Comparison of ENCODE assay signal across 1 cellular context in the genomic region with DNA sequence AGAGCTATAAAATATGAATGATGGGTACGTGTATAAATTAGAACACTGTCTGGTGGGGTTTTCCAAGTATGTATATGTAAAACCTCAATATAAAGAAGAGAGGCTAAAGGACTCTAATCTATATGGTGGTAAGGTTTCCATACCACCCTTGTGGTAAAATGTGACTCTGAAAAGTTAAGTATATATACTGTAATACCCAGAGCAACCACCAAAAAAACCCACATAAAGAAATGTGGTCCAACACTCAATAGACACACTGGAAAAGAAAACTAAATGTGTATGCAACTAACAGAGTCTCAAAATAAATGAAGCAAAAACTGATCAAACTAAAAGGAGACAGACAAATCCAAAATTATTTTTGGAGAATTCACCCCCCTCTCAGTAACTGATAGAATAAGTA.
TF ChIP-seq lines count a peak whose summit lies in the region.

No MANE protein-coding gene starts in this region.

TF ChIP-seq in GM23338, 12 proteins besides CTCF, POLR2A, EP300 and RAD21 (continued from another document):
- TF ChIP-seq, protein P1, sequence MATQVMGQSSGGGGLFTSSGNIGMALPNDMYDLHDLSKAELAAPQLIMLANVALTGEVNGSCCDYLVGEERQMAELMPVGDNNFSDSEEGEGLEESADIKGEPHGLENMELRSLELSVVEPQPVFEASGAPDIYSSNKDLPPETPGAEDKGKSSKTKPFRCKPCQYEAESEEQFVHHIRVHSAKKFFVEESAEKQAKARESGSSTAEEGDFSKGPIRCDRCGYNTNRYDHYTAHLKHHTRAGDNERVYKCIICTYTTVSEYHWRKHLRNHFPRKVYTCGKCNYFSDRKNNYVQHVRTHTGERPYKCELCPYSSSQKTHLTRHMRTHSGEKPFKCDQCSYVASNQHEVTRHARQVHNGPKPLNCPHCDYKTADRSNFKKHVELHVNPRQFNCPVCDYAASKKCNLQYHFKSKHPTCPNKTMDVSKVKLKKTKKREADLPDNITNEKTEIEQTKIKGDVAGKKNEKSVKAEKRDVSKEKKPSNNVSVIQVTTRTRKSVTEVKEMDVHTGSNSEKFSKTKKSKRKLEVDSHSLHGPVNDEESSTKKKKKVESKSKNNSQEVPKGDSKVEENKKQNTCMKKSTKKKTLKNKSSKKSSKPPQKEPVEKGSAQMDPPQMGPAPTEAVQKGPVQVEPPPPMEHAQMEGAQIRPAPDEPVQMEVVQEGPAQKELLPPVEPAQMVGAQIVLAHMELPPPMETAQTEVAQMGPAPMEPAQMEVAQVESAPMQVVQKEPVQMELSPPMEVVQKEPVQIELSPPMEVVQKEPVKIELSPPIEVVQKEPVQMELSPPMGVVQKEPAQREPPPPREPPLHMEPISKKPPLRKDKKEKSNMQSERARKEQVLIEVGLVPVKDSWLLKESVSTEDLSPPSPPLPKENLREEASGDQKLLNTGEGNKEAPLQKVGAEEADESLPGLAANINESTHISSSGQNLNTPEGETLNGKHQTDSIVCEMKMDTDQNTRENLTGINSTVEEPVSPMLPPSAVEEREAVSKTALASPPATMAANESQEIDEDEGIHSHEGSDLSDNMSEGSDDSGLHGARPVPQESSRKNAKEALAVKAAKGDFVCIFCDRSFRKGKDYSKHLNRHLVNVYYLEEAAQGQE (IDR thresholded peaks at IDR 0.05; ENCODE audit: unreplicated experiment) = no peak
- TF ChIP-seq ZNF331 (CRISPR knock-in tag; IDR thresholded peaks at IDR 0.05; ENCODE audit: low read depth) (no peak), JUNB (IDR thresholded peaks at IDR 0.05; ENCODE audit: unreplicated experiment) (no peak), NANOG (IDR thresholded peaks at IDR 0.05; ENCODE audit: borderline replicate concordance) (no peak)
- TF ChIP-seq, protein P2, sequence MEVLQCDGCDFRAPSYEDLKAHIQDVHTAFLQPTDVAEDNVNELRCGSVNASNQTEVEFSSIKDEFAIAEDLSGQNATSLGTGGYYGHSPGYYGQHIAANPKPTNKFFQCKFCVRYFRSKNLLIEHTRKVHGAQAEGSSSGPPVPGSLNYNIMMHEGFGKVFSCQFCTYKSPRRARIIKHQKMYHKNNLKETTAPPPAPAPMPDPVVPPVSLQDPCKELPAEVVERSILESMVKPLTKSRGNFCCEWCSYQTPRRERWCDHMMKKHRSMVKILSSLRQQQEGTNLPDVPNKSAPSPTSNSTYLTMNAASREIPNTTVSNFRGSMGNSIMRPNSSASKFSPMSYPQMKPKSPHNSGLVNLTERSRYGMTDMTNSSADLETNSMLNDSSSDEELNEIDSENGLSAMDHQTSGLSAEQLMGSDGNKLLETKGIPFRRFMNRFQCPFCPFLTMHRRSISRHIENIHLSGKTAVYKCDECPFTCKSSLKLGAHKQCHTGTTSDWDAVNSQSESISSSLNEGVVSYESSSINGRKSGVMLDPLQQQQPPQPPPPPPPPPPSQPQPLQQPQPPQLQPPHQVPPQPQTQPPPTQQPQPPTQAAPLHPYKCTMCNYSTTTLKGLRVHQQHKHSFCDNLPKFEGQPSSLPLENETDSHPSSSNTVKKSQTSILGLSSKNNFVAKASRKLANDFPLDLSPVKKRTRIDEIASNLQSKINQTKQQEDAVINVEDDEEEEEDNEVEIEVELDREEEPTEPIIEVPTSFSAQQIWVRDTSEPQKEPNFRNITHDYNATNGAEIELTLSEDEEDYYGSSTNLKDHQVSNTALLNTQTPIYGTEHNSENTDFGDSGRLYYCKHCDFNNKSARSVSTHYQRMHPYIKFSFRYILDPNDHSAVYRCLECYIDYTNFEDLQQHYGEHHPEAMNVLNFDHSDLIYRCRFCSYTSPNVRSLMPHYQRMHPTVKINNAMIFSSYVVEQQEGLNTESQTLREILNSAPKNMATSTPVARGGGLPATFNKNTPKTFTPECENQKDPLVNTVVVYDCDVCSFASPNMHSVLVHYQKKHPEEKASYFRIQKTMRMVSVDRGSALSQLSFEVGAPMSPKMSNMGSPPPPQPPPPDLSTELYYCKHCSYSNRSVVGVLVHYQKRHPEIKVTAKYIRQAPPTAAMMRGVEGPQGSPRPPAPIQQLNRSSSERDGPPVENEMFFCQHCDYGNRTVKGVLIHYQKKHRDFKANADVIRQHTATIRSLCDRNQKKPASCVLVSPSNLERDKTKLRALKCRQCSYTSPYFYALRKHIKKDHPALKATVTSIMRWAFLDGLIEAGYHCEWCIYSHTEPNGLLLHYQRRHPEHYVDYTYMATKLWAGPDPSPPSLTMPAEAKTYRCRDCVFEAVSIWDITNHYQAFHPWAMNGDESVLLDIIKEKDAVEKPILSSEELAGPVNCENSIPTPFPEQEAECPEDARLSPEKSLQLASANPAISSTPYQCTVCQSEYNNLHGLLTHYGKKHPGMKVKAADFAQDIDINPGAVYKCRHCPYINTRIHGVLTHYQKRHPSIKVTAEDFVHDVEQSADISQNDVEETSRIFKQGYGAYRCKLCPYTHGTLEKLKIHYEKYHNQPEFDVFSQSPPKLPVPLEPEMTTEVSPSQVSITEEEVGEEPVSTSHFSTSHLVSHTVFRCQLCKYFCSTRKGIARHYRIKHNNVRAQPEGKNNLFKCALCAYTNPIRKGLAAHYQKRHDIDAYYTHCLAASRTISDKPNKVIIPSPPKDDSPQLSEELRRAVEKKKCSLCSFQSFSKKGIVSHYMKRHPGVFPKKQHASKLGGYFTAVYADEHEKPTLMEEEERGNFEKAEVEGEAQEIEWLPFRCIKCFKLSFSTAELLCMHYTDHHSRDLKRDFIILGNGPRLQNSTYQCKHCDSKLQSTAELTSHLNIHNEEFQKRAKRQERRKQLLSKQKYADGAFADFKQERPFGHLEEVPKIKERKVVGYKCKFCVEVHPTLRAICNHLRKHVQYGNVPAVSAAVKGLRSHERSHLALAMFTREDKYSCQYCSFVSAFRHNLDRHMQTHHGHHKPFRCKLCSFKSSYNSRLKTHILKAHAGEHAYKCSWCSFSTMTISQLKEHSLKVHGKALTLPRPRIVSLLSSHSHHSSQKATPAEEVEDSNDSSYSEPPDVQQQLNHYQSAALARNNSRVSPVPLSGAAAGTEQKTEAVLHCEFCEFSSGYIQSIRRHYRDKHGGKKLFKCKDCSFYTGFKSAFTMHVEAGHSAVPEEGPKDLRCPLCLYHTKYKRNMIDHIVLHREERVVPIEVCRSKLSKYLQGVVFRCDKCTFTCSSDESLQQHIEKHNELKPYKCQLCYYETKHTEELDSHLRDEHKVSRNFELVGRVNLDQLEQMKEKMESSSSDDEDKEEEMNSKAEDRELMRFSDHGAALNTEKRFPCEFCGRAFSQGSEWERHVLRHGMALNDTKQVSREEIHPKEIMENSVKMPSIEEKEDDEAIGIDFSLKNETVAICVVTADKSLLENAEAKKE (CRISPR knock-in tag; IDR thresholded peaks at IDR 0.05) = no peak
